1 cellular context compared by ENCODE assay signal in genomic region chr10:23523251-23523650, GRCh38.
TF ChIP-seq lines count a peak whose summit lies in the region.

No MANE protein-coding gene starts in this region.

TF ChIP-seq in HepG2, 621 proteins besides CTCF, POLR2A, EP300 and RAD21 (continued from another document):
- no peak for TF ChIP-seq IRF9 (CRISPR knock-in tag; IDR thresholded peaks at IDR 0.05; ENCODE audit: borderline replicate concordance)
- no peak for TF ChIP-seq ZNF343 (CRISPR knock-in tag; IDR thresholded peaks at IDR 0.05)
- no peak for TF ChIP-seq HDAC1 (CRISPR knock-in tag; IDR thresholded peaks at IDR 0.05)
- TF ChIP-seq ZSCAN21 (CRISPR knock-in tag; IDR thresholded peaks at IDR 0.05; ENCODE audit: borderline replicate concordance) = no peak
TF ChIP-seq in HepG2: peak in this region for 0.
